ENCODE assay signal across 1 cellular context in genomic region chr7:135211179-135211945, GRCh38.
TF ChIP-seq lines count a peak whose summit lies in the region.

TSS of gene WDR91 (minus strand) at chr7:135211526. CDS start at chr7:135211502, 24 bp downstream.

TF ChIP-seq in HepG2, 621 proteins besides CTCF, POLR2A, EP300 and RAD21 (continued from another document and continues in another):
- peak; percentile 53; the same call in 1 of the 2 replicates for TF ChIP-seq CREB1 (IDR thresholded peaks at IDR 0.05)
- no peak for TF ChIP-seq CREB1 (CRISPR knock-in tag; IDR thresholded peaks at IDR 0.05)
- TF ChIP-seq ZNF446 (CRISPR knock-in tag; IDR thresholded peaks at IDR 0.05) = peak; percentile 48; the same call in 1 of the 2 replicates
- TF ChIP-seq BHLHE40 (IDR thresholded peaks at IDR 0.05; ENCODE audit: low read length) = no peak
- TF ChIP-seq ESRRA (CRISPR knock-in tag; IDR thresholded peaks at IDR 0.05; ENCODE audit: low read depth) = 0 out of 2 replicates have a peak, but pooled peaks have one; percentile 50
- TF ChIP-seq MTF2 (CRISPR knock-in tag; IDR thresholded peaks at IDR 0.05; ENCODE audit: borderline replicate concordance) = peak; percentile 86; the same call in 1 of the 2 replicates
- no peak for TF ChIP-seq PPARG (CRISPR knock-in tag; conservative IDR thresholded peaks at IDR 0.05)
- no peak for TF ChIP-seq PTBP1 (IDR thresholded peaks at IDR 0.05; ENCODE audit: low read depth, low read length, poor library complexity, severe bottlenecking)
- no peak for TF ChIP-seq MAFK (conservative IDR thresholded peaks at IDR 0.05 in 1 of 2, IDR thresholded peaks at IDR 0.05 in 1 of 2; ENCODE audit: low read length in 2 of 2)
- TF ChIP-seq TAF1 (CRISPR knock-in tag; IDR thresholded peaks at IDR 0.05) = peak; percentile 96
- TF ChIP-seq ZMYM3 (CRISPR knock-in tag; IDR thresholded peaks at IDR 0.05) = no peak
- no peak for TF ChIP-seq ZNF616 (CRISPR knock-in tag; IDR thresholded peaks at IDR 0.05; ENCODE audit: low read depth)
- peak; percentile 78 for TF ChIP-seq RBFOX2 (IDR thresholded peaks at IDR 0.05; ENCODE audit: low read depth, low read length)
- TF ChIP-seq ATRX (CRISPR knock-in tag; IDR thresholded peaks at IDR 0.05; ENCODE audit: borderline replicate concordance) = no peak
- no peak for TF ChIP-seq HIVEP1 (CRISPR knock-in tag; IDR thresholded peaks at IDR 0.05)
- 0 out of 2 replicates have a peak, but pooled peaks have one; percentile 41 for TF ChIP-seq KAT7 (CRISPR knock-in tag; IDR thresholded peaks at IDR 0.05; ENCODE audit: borderline replicate concordance)
- TF ChIP-seq, protein P1, sequence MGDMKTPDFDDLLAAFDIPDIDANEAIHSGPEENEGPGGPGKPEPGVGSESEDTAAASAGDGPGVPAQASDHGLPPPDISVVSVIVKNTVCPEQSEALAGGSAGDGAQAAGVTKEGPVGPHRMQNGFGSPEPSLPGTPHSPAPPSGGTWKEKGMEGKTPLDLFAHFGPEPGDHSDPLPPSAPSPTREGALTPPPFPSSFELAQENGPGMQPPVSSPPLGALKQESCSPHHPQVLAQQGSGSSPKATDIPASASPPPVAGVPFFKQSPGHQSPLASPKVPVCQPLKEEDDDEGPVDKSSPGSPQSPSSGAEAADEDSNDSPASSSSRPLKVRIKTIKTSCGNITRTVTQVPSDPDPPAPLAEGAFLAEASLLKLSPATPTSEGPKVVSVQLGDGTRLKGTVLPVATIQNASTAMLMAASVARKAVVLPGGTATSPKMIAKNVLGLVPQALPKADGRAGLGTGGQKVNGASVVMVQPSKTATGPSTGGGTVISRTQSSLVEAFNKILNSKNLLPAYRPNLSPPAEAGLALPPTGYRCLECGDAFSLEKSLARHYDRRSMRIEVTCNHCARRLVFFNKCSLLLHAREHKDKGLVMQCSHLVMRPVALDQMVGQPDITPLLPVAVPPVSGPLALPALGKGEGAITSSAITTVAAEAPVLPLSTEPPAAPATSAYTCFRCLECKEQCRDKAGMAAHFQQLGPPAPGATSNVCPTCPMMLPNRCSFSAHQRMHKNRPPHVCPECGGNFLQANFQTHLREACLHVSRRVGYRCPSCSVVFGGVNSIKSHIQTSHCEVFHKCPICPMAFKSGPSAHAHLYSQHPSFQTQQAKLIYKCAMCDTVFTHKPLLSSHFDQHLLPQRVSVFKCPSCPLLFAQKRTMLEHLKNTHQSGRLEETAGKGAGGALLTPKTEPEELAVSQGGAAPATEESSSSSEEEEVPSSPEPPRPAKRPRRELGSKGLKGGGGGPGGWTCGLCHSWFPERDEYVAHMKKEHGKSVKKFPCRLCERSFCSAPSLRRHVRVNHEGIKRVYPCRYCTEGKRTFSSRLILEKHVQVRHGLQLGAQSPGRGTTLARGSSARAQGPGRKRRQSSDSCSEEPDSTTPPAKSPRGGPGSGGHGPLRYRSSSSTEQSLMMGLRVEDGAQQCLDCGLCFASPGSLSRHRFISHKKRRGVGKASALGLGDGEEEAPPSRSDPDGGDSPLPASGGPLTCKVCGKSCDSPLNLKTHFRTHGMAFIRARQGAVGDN (CRISPR knock-in tag; IDR thresholded peaks at IDR 0.05) = peak; percentile 84
- peak; percentile 50; the same call in 1 of the 2 replicates for TF ChIP-seq DZIP1 (CRISPR knock-in tag; IDR thresholded peaks at IDR 0.05)
- TF ChIP-seq MXD3 (CRISPR knock-in tag; IDR thresholded peaks at IDR 0.05) = 0 out of 2 replicates have a peak, but pooled peaks have one; percentile 38
- TF ChIP-seq ZGPAT (CRISPR knock-in tag; IDR thresholded peaks at IDR 0.05) = peak; percentile 72
- 0 out of 2 replicates have a peak, but pooled peaks have one; percentile 52 for TF ChIP-seq ZNF225 (CRISPR knock-in tag; IDR thresholded peaks at IDR 0.05)
- TF ChIP-seq FOXA3 (CRISPR knock-in tag; IDR thresholded peaks at IDR 0.05) = no peak
- no peak for TF ChIP-seq AGO1 (IDR thresholded peaks at IDR 0.05; ENCODE audit: low read depth, low read length, poor library complexity, severe bottlenecking)
- TF ChIP-seq ZNF136 (CRISPR knock-in tag; IDR thresholded peaks at IDR 0.05; ENCODE audit: low read depth) = no peak
- peak; percentile 75 for TF ChIP-seq TGIF2 (CRISPR knock-in tag; IDR thresholded peaks at IDR 0.05)
- TF ChIP-seq CCDC6 (CRISPR knock-in tag; IDR thresholded peaks at IDR 0.05) = no peak
- TF ChIP-seq ZNF546 (CRISPR knock-in tag; conservative IDR thresholded peaks at IDR 0.05) = 0 out of 2 replicates have a peak, but pooled peaks have one; percentile 39
- no peak for TF ChIP-seq HNRNPL (IDR thresholded peaks at IDR 0.05; ENCODE audit: low read depth, low read length)
- TF ChIP-seq, protein P2, sequence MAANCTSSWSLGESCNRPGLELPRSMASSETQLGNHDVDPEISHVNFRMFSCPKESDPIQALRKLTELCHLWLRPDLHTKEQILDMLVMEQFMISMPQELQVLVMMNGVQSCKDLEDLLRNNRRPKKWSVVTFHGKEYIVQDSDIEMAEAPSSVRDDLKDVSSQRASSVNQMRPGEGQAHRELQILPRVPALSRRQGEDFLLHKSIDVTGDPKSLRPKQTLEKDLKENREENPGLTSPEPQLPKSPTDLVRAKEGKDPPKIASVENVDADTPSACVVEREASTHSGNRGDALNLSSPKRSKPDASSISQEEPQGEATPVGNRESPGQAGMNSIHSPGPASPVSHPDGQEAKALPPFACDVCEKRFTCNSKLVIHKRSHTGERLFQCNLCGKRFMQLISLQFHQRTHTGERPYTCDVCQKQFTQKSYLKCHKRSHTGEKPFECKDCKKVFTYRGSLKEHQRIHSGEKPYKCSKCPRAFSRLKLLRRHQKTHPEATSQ (CRISPR knock-in tag; IDR thresholded peaks at IDR 0.05; ENCODE audit: borderline replicate concordance) = no peak
- TF ChIP-seq, protein P3, sequence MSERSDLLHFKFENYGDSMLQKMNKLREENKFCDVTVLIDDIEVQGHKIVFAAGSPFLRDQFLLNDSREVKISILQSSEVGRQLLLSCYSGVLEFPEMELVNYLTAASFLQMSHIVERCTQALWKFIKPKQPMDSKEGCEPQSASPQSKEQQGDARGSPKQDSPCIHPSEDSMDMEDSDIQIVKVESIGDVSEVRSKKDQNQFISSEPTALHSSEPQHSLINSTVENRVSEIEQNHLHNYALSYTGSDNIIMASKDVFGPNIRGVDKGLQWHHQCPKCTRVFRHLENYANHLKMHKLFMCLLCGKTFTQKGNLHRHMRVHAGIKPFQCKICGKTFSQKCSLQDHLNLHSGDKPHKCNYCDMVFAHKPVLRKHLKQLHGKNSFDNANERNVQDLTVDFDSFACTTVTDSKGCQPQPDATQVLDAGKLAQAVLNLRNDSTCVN (CRISPR knock-in tag; IDR thresholded peaks at IDR 0.05; ENCODE audit: borderline replicate concordance) = peak; percentile 8; the same call in 1 of the 2 replicates
- TF ChIP-seq ASH2L (IDR thresholded peaks at IDR 0.05; ENCODE audit: insufficient read length, low read depth, low read length) = peak; percentile 79
- peak; percentile 61; the same call in 1 of the 2 replicates for TF ChIP-seq CAMTA2 (CRISPR knock-in tag; IDR thresholded peaks at IDR 0.05; ENCODE audit: borderline replicate concordance)
- no peak for TF ChIP-seq CREBL2 (CRISPR knock-in tag; IDR thresholded peaks at IDR 0.05; ENCODE audit: borderline replicate concordance)
- TF ChIP-seq NFYC (CRISPR knock-in tag; IDR thresholded peaks at IDR 0.05) = no peak
- no peak for TF ChIP-seq ZBTB40 (IDR thresholded peaks at IDR 0.05)
- peak; percentile 41 for TF ChIP-seq ZBTB40 (CRISPR knock-in tag; IDR thresholded peaks at IDR 0.05)
- peak; percentile 32; the same call in 1 of the 2 replicates for TF ChIP-seq MAX (IDR thresholded peaks at IDR 0.05)
- TF ChIP-seq ZNF792 (CRISPR knock-in tag; IDR thresholded peaks at IDR 0.05) = no peak
